Comparison of ENCODE assay signal across 12 cellular contexts in the genomic region with DNA sequence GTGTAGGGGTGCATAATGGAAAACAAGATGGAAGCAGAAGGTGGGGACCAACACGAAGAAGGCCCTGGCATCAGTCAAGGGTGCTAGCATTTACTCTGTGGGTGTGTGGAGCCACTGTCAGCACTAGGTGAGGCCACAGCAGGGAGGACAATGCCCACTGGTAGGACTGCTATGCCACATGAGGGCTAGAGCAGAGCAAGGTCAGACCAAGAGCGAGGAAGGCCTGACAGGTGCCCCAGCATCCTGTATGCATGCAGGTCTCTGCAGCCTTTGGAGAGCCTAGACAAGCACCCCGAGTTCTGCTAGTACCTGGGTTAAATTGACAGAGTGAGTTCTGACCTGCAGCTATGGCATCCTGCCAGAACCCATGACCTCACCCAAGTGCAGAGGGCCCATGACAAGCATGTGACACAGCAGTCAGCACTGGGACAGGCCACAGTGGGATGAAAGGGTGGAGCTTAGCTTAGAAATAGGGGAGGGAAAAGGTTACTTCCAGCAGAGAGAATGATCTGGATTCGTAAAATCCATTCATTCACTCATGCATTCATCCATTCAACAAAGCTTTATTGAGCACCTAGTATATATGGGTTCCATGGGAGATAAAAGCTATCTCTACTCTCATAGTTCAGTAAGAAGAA. TPM values are rescaled to one million over a fixed set of nuclear protein-coding genes. Genes with fewer than 3 reads are reported as not detected.
DNase-seq lines count a peak whose midpoint lies in the region; ATAC-seq and TF ChIP-seq lines count a peak whose summit lies in the region.
"Had no signal": no experiment of that assay in that cellular context is flagged by ENCODE, and none has a peak within 500 bp of the region (broad histone marks: within the 10 kb centered on the region; RNA-seq: fewer than 3 reads in every experiment).

No MANE protein-coding gene starts in this region.

- H3K27me3 ChIP-seq in foreskin keratinocyte: no peaks in the 10 kb centered on the region
- H3K27me3 ChIP-seq: BLaER1, dorsolateral prefrontal cortex had no signal

- H3K27me3 Mint-ChIP-seq in activated naive CD4-positive, alpha-beta T cell treated with anti-CD3 and anti-CD28 coated beads for 36 hours (ENCODE audit: low read depth): no peaks in the 10 kb centered on the region

- no peak overlapping the region for H3K27ac ChIP-seq in foreskin keratinocyte
- peak overlapping the region; percentile 31 for H3K27ac ChIP-seq in substantia nigra (ENCODE audit: low read depth, low read length, poor library complexity, severe bottlenecking)
- H3K27ac ChIP-seq: BLaER1 had no signal

- TF ChIP-seq CTCF in foreskin keratinocyte (conservative IDR thresholded peaks at IDR 0.05): no peak

- ATAC-seq in foreskin keratinocyte (peak; percentile 57), GM21717 (IDR thresholded peaks at IDR 0.05; ENCODE audit: unreplicated experiment) (no peak)

- H3K36me3 Mint-ChIP-seq in activated naive CD4-positive, alpha-beta T cell treated with anti-CD3 and anti-CD28 coated beads for 36 hours (ENCODE audit: low read depth): no peaks in the 10 kb centered on the region

- CTCF ChIA-PET in activated naive CD4-positive, alpha-beta T cell treated with anti-CD3 and anti-CD28 coated beads for 36 hours (lab: Charles Lee): interaction anchor here (1.4 kb wide), 1 partner anchor 83 kb away, joined by 5 read pairs; a partner anchor contains a TSS

- H3K4me1 ChIP-seq in foreskin keratinocyte: peaks cover 3% of the 10 kb centered on the region

- peaks cover 18% of the 10 kb centered on the region for H3K4me1 Mint-ChIP-seq in activated naive CD4-positive, alpha-beta T cell treated with anti-CD3 and anti-CD28 coated beads for 36 hours (ENCODE audit: low read depth)

- no peak overlapping the region for H3K27ac Mint-ChIP-seq in activated naive CD4-positive, alpha-beta T cell treated with anti-CD3 and anti-CD28 coated beads for 36 hours

- no peaks in the 10 kb centered on the region for H3K9me3 Mint-ChIP-seq in activated naive CD4-positive, alpha-beta T cell treated with anti-CD3 and anti-CD28 coated beads for 36 hours

- DNase-seq in activated naive CD4-positive, alpha-beta T cell treated with anti-CD3 and anti-CD28 coated beads for 36 hours: peak; percentile 33
- no peak for DNase-seq in activated naive CD4-positive, alpha-beta T cell treated with anti-CD3 and anti-CD28 coated beads, Interleukin-2, amount 50 U/mL, for 16 hours
- DNase-seq in RPMI7951 (ENCODE audit: low read depth) (peak; percentile 41), foreskin keratinocyte (no peak), substantia nigra (lab: John Stamatoyannopoulos, UW) (peak in 3 of 49 donors; percentile 19 to 52 (median 34)), iPS-NIHi7 (ENCODE audit: extremely low spot score) (no peak), hepatic stellate cell (ENCODE audit: low spot score) (no peak)
- DNase-seq: dorsolateral prefrontal cortex; NCI-H526 treated with DMSO at 0.1 percent for 48 hours; stimulated activated naive CD4-positive, alpha-beta T cell treated with Interleukin-2 at 50 U/mL for 16 hours had no signal

- H3K4me3 Mint-ChIP-seq in activated naive CD4-positive, alpha-beta T cell treated with anti-CD3 and anti-CD28 coated beads for 36 hours: no peak overlapping the region

- intact Hi-C loops in activated naive CD4-positive, alpha-beta T cell treated with anti-CD3 and anti-CD28 coated beads for 36 hours (cut with micrococcal nuclease): no loop called here

RNA-seq across cellular contexts. Expression of a gene that starts 9.0 kb away (rescaled TPM):
- total RNA-seq in activated naive CD4-positive, alpha-beta T cell treated with anti-CD3 and anti-CD28 coated beads for 36 hours: 10 to 100 TPM; 12.0 to 13.5 TPM
- total RNA-seq in RPMI7951 (2014; rRNA removed; shearing (Covaris generic)): 35.4 and 51.5 TPM in 2 replicates
- total RNA-seq in foreskin keratinocyte: 1.8 and 1.9 TPM in 2 replicates
- 1.2 TPM in 2 replicates for polyA plus RNA-seq in foreskin keratinocyte

Comparison
In these comparisons a context has a peak if more than half of its experiments do, and no peak if none do; other contexts are left out.
1. DNase-seq: peak in activated naive CD4-positive, alpha-beta T cell treated with anti-CD3 and anti-CD28 coated beads for 36 hours (single experiment) and RPMI7951 (single experiment); none in activated naive CD4-positive, alpha-beta T cell treated with anti-CD3 and anti-CD28 coated beads, Interleukin-2, amount 50 U/mL, for 16 hours (single experiment), foreskin keratinocyte (0 of 2), iPS-NIHi7 (single experiment) and hepatic stellate cell (single experiment).